1 cellular context compared by ENCODE assay signal in genomic region chr6:89084542-89084941, GRCh38.
A peak's percentile ranks its signal among the peaks of the same experiment; 100 is the strongest.
TF ChIP-seq lines count a peak whose summit lies in the region.

No MANE protein-coding gene starts in this region.

TF ChIP-seq in HepG2, 621 proteins besides CTCF, POLR2A, EP300 and RAD21:
- no peak for TF ChIP-seq TOPORS (CRISPR knock-in tag; IDR thresholded peaks at IDR 0.05)
- peak; percentile 13; the same call in 1 of the 2 replicates for TF ChIP-seq RBFOX2 (IDR thresholded peaks at IDR 0.05; ENCODE audit: low read depth, low read length)
